ENCODE assay signal across 2 cellular contexts in the genomic region with DNA sequence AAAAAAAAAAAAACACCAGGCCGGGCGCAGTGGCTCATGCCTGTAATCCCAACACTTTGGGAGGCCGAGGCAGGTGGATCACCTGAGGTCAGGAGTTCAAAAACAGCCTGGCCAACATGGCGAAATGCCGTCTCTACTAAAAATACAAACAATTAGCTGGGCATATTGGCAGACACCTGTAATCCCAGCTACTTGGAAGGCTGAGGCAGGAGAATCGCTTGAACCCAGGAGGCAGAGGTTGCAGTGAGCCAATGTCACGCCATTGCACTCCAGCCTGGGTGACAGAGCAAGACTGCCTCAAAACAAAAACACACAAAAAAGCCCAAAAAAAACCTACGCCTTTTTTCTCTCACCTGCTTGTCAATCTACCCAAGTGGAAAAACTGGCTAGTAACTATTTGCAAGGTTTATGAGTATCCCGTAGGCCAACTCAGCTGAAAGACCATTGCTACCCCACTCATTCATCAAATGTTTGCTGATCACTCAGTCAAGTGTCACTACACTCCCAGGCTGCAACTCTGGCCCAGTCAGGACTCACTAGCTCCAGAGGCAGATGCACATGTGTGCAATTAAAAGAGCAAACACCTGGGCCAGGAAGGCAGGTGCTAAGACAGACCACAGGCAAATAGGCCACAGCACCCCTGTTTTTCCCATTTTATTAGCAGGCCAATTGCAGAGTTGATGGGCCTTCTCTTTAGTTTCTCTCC.
TF ChIP-seq lines count a peak whose summit lies in the region.

No MANE protein-coding gene starts in this region.

TF ChIP-seq in SK-N-SH, 30 proteins besides CTCF, POLR2A, EP300 and RAD21:
- TF ChIP-seq, protein P1, sequence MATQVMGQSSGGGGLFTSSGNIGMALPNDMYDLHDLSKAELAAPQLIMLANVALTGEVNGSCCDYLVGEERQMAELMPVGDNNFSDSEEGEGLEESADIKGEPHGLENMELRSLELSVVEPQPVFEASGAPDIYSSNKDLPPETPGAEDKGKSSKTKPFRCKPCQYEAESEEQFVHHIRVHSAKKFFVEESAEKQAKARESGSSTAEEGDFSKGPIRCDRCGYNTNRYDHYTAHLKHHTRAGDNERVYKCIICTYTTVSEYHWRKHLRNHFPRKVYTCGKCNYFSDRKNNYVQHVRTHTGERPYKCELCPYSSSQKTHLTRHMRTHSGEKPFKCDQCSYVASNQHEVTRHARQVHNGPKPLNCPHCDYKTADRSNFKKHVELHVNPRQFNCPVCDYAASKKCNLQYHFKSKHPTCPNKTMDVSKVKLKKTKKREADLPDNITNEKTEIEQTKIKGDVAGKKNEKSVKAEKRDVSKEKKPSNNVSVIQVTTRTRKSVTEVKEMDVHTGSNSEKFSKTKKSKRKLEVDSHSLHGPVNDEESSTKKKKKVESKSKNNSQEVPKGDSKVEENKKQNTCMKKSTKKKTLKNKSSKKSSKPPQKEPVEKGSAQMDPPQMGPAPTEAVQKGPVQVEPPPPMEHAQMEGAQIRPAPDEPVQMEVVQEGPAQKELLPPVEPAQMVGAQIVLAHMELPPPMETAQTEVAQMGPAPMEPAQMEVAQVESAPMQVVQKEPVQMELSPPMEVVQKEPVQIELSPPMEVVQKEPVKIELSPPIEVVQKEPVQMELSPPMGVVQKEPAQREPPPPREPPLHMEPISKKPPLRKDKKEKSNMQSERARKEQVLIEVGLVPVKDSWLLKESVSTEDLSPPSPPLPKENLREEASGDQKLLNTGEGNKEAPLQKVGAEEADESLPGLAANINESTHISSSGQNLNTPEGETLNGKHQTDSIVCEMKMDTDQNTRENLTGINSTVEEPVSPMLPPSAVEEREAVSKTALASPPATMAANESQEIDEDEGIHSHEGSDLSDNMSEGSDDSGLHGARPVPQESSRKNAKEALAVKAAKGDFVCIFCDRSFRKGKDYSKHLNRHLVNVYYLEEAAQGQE (IDR thresholded peaks at IDR 0.05; ENCODE audit: low read depth, low read length), result no peak
- TF ChIP-seq NFIC (IDR thresholded peaks at IDR 0.05; ENCODE audit: borderline replicate concordance) (no peak), ELF1 (IDR thresholded peaks at IDR 0.05) (no peak), NRF1 (IDR thresholded peaks at IDR 0.05; ENCODE audit: low read depth, low read length) (no peak), MXI1 (IDR thresholded peaks at IDR 0.05; ENCODE audit: low read depth, low read length) (no peak), MEF2A (IDR thresholded peaks at IDR 0.05; ENCODE audit: borderline replicate concordance, low read depth) (no peak)
TF ChIP-seq in SK-N-SH: peak in this region for 0.

TF ChIP-seq in SK-N-SH treated with all-trans-retinoic acid at 6 μM for 48 hours, 23 proteins besides CTCF, POLR2A, EP300 and RAD21 (continued from another document):
- TF ChIP-seq PATZ1 (CRISPR knock-in tag; IDR thresholded peaks at IDR 0.05; ENCODE audit: borderline replicate concordance), result no peak
- no peak for TF ChIP-seq CREB5 (CRISPR knock-in tag; IDR thresholded peaks at IDR 0.05; ENCODE audit: low read depth)
- TF ChIP-seq POU6F1 (CRISPR knock-in tag; IDR thresholded peaks at IDR 0.05; ENCODE audit: borderline replicate concordance, low read depth), result no peak
TF ChIP-seq in SK-N-SH treated with all-trans-retinoic acid at 6 μM for 48 hours: peak in this region for 0.
